In genomic region chr1:179177182-179177581, GRCh38 we compare ENCODE assay signal across 16 cellular contexts. TPM values are rescaled to one million over a fixed set of nuclear protein-coding genes. Genes with fewer than 3 reads are reported as not detected.
DNase-seq lines count a peak whose midpoint lies in the region; FAIRE-seq and TF ChIP-seq lines count a peak whose summit lies in the region.
"Had no signal": no experiment of that assay in that cellular context is flagged by ENCODE, and none has a peak within 500 bp of the region (broad histone marks: within the 10 kb centered on the region; RNA-seq: fewer than 3 reads in every experiment).

No MANE protein-coding gene starts in this region.

- intact Hi-C loops in CD4-positive, alpha-beta memory T cell (cut with micrococcal nuclease), result no loop called here

- H3K9me3 Mint-ChIP-seq in CD4-positive, alpha-beta memory T cell, result no peaks in the 10 kb centered on the region
- H3K9me3 Mint-ChIP-seq: activated T-helper 1 cell treated with anti-CD3 and anti-CD28 coated beads, Interleukin-12 subunit alpha, Interleukin-12 subunit beta, Interleukin-2, Interleukin-4 antibody, amounts not matched to agents 30 ng/mL and 10 ng/mL and 1 ng/mL, durations not matched to agents 14 hours and 24 hours and 36 hours; immature natural killer cell; naive B cell had no signal

- DNase-seq in D721Med (ENCODE audit: insufficient read length, low spot score) (no peak), adipocyte (ENCODE audit: low read depth) (peak; percentile 82), foreskin fibroblast (peak; percentile 48 to 71), renal cortical epithelial cell (ENCODE audit: low read depth) (peak; percentile 37), NCI-H1930 (lab: John Stamatoyannopoulos, UW) (no peak), SIG-M5 (lab: John Stamatoyannopoulos, UW) (no peak), D341Med (ENCODE audit: low spot score) (no peak)
- no peak for DNase-seq in CD4-positive, alpha-beta memory T cell
- DNase-seq: activated CD4-positive, alpha-beta T cell treated with anti-CD3 and anti-CD28 coated beads for 36 hours; erythroblast; immature natural killer cell; naive B cell; NCI-H2029 treated with DMSO at 0.1 percent for 48 hours; right lobe of liver had no signal

- H3K27me3 ChIP-seq in adipocyte (replicated peaks; ENCODE audit: control insufficient read depth, insufficient read depth, low read length), result no peaks in the 10 kb centered on the region
- H3K27me3 ChIP-seq in CD4-positive, alpha-beta memory T cell (ENCODE audit: insufficient read depth, low read length), result no peaks in the 10 kb centered on the region
- H3K27me3 ChIP-seq: right lobe of liver had no signal

- CTCF ChIA-PET in CD4-positive, alpha-beta memory T cell (lab: Charles Lee; ENCODE audit: partially characterized antibody), result no interaction called here

- peaks cover 52% of the 10 kb centered on the region for H3K4me1 ChIP-seq in adipocyte (ENCODE audit: control insufficient read depth, insufficient read depth, low read length)
- no peaks in the 10 kb centered on the region for H3K4me1 ChIP-seq in CD4-positive, alpha-beta memory T cell (ENCODE audit: insufficient read depth, low read length)

- H3K27ac ChIP-seq in CD4-positive, alpha-beta memory T cell (ENCODE audit: low read depth, low read length), result no peak overlapping the region
- H3K27ac ChIP-seq: right lobe of liver had no signal

- H3K4me3 ChIP-seq in adipocyte (ENCODE audit: low read length) (peak overlapping the region; percentile 43), foreskin fibroblast (ENCODE audit: low read depth in 1 of 2, low read length in 2 of 2) (no peak overlapping the region)
- no peak overlapping the region for H3K4me3 ChIP-seq in CD4-positive, alpha-beta memory T cell (ENCODE audit: low read length in 2 of 2)
- H3K4me3 ChIP-seq: K562, right lobe of liver had no signal

- H3K27ac Mint-ChIP-seq in CD4-positive, alpha-beta memory T cell, result no peak overlapping the region
- H3K27ac Mint-ChIP-seq: activated CD4-positive, alpha-beta T cell treated with anti-CD3 and anti-CD28 coated beads for 36 hours; activated T-helper 1 cell treated with anti-CD3 and anti-CD28 coated beads, Interleukin-12 subunit alpha, Interleukin-12 subunit beta, Interleukin-2, Interleukin-4 antibody, amounts not matched to agents 30 ng/mL and 10 ng/mL and 1 ng/mL, durations not matched to agents 14 hours and 24 hours and 36 hours; immature natural killer cell; naive B cell had no signal

- POLR2A ChIA-PET in CD4-positive, alpha-beta memory T cell (lab: Charles Lee; ENCODE audit: partially characterized antibody), result no interaction called here

- H3K36me3 Mint-ChIP-seq in CD4-positive, alpha-beta memory T cell, result no peaks in the 10 kb centered on the region
- H3K36me3 Mint-ChIP-seq: immature natural killer cell, naive B cell had no signal

- no peaks in the 10 kb centered on the region for H3K36me3 ChIP-seq in adipocyte (ENCODE audit: control insufficient read depth, insufficient read depth, low read length, severe bottlenecking)
- no peaks in the 10 kb centered on the region for H3K36me3 ChIP-seq in CD4-positive, alpha-beta memory T cell (ENCODE audit: insufficient read depth, low read length)
- H3K36me3 ChIP-seq: right lobe of liver had no signal

- TF ChIP-seq CTCF in D721Med (IDR thresholded peaks at IDR 0.05; ENCODE audit: insufficient read depth, missing control alignments) (no peak), foreskin fibroblast (IDR thresholded peaks at IDR 0.05; ENCODE audit: low read depth, low read length) (no peak)

- peak; percentile 29 for FAIRE-seq in D721Med (lab: Jason Lieb, UNC)
- FAIRE-seq: K562 had no signal

- no peak overlapping the region for H3K9ac ChIP-seq in adipocyte (ENCODE audit: low read length)

- no peaks in the 10 kb centered on the region for H3K9me3 ChIP-seq in adipocyte (ENCODE audit: control insufficient read depth, low read length)
- H3K9me3 ChIP-seq in CD4-positive, alpha-beta memory T cell (ENCODE audit: control insufficient read depth in 1 of 2, low read length in 2 of 2), result no peaks in the 10 kb centered on the region
- H3K9me3 ChIP-seq: right lobe of liver had no signal

- no peaks in the 10 kb centered on the region for H3K27me3 Mint-ChIP-seq in CD4-positive, alpha-beta memory T cell
- H3K27me3 Mint-ChIP-seq: activated CD4-positive, alpha-beta T cell treated with anti-CD3 and anti-CD28 coated beads for 36 hours; naive B cell had no signal

- H3K4me1 Mint-ChIP-seq in CD4-positive, alpha-beta memory T cell, result peaks cover 4 to 12% (median 8%) of the 10 kb centered on the region in 4 donors

- no peak overlapping the region for H3K4me3 Mint-ChIP-seq in CD4-positive, alpha-beta memory T cell
- H3K4me3 Mint-ChIP-seq: activated CD4-positive, alpha-beta T cell treated with anti-CD3 and anti-CD28 coated beads for 36 hours; activated T-helper 1 cell treated with anti-CD3 and anti-CD28 coated beads, Interleukin-12 subunit alpha, Interleukin-12 subunit beta, Interleukin-2, Interleukin-4 antibody, amounts not matched to agents 30 ng/mL and 10 ng/mL and 1 ng/mL, durations not matched to agents 14 hours and 24 hours and 36 hours; immature natural killer cell; naive B cell had no signal

RNA-seq across cellular contexts. Expression of gene ABL2, which starts 52.3 kb away (rescaled TPM):
- total RNA-seq in renal cortical epithelial cell, result 44.6 and 52.2 TPM in 2 replicates
- 10 to 100 TPM; 16.9 to 18.6 TPM for total RNA-seq in CD4-positive, alpha-beta memory T cell
- polyA plus RNA-seq in CD4-positive, alpha-beta memory T cell, result 1 to 10 TPM; 1.2 to 2.1 TPM

Comparison
In these comparisons a context has a peak if more than half of its experiments do, and no peak if none do; other contexts are left out.
1. DNase-seq: peak in adipocyte (single experiment), foreskin fibroblast (2 of 2) and renal cortical epithelial cell (single experiment); none in D721Med (single experiment), CD4-positive, alpha-beta memory T cell (0 of 5), NCI-H1930 (0 of 2), SIG-M5 (single experiment) and D341Med (single experiment).